29 cellular contexts compared by ENCODE assay signal in the genomic region with DNA sequence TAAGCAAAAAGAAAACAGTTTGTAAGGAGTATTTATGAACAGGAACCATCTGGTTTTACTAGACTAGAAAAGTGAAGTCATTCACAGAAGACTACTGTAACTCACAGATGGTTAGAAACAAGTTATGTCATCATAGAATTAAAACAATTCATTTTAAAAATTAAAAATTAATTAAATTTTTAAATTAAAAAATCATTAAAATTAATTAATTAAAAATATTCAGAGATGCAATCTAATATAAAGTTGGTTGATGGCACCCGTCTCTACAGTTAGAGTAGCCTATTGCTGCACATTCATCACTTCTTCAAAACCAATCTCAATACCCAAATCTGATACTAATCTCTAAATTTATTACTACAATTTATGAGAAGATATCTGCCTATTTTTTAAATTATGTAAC.
"Had no signal": no experiment of that assay in that cellular context is flagged by ENCODE, and none has a peak within 500 bp of the region (broad histone marks: within the 10 kb centered on the region; RNA-seq: fewer than 3 reads in every experiment).

No MANE protein-coding gene starts in this region.

- H3K36me3 Mint-ChIP-seq: neural progenitor cell; stimulated activated effector memory CD8-positive, alpha-beta T cell treated with anti-CD3 and anti-CD28 coated beads, Interleukin-12 subunit alpha, Interleukin-12 subunit beta, amount 100 ng/mL, for 72 hours; stimulated activated naive B cell treated with anti-CD40 and anti-IgM and Interleukin-4, amounts not matched to agents 10 μg/mL and 1 μg/mL and 100 μg/mL, for 72 hours had no signal

- H3K4me1 ChIP-seq: neural progenitor cell, parathyroid adenoma, psoas muscle, right lobe of liver, sigmoid colon, stomach, thyroid gland, tibial nerve, upper lobe of left lung, vagina had no signal

- H3K9ac ChIP-seq: neural progenitor cell, parathyroid adenoma had no signal

- H3K9me3 ChIP-seq: ovary, right lobe of liver, thoracic aorta, thyroid gland, vagina had no signal

- H3K36me3 ChIP-seq: neural progenitor cell, ovary, right lobe of liver, sigmoid colon, stomach, thoracic aorta, thyroid gland, tibial nerve, upper lobe of left lung, vagina had no signal

- FAIRE-seq: small intestine, urothelium cell line had no signal

- H3K27ac Mint-ChIP-seq: natural killer cell; nephron; neural progenitor cell; progenitor cell of endocrine pancreas; stimulated activated effector memory CD8-positive, alpha-beta T cell treated with anti-CD3 and anti-CD28 coated beads, Interleukin-12 subunit alpha, Interleukin-12 subunit beta, amount 100 ng/mL, for 72 hours; stimulated activated naive B cell treated with anti-CD40 and anti-IgM and Interleukin-4, amounts not matched to agents 10 μg/mL and 1 μg/mL and 100 μg/mL, for 72 hours; stimulated activated naive CD8-positive, alpha-beta T cell treated with anti-CD3 and anti-CD28 coated beads, Interleukin-15, Interleukin-2, amounts not matched to agents 100 ng/mL and 50 ng/mL, for 24 hours had no signal

- H3K4me3 ChIP-seq: neural progenitor cell, ovary, psoas muscle, right lobe of liver, sigmoid colon, stomach, thoracic aorta, thyroid gland, tibial nerve, upper lobe of left lung, vagina had no signal

- H3K4me3 Mint-ChIP-seq: natural killer cell; nephron; neural progenitor cell; stimulated activated effector memory CD8-positive, alpha-beta T cell treated with anti-CD3 and anti-CD28 coated beads, Interleukin-12 subunit alpha, Interleukin-12 subunit beta, amount 100 ng/mL, for 72 hours; stimulated activated naive B cell treated with anti-CD40 and anti-IgM and Interleukin-4, amounts not matched to agents 10 μg/mL and 1 μg/mL and 100 μg/mL, for 72 hours; stimulated activated naive CD8-positive, alpha-beta T cell treated with anti-CD3 and anti-CD28 coated beads, Interleukin-15, Interleukin-2, amounts not matched to agents 100 ng/mL and 50 ng/mL, for 24 hours had no signal

- DNase-seq: natural killer cell; occipital lobe; ovary; posterior cingulate gyrus; psoas muscle; right cardiac atrium; right lobe of liver; sigmoid colon; small intestine; stimulated activated CD4-positive, alpha-beta T cell treated with anti-CD3 and anti-CD28 coated beads, Interleukin-15, amount 100 ng/mL, for 24 hours; stimulated activated CD4-positive, alpha-beta T cell treated with anti-CD3 and anti-CD28 coated beads, Interleukin-2, amount 100 ng/mL, for 24 hours; stimulated activated CD4-positive, alpha-beta T cell treated with anti-CD3 and anti-CD28 coated beads, Interleukin-2, amount 100 ng/mL, for 48 hours; stimulated activated CD4-positive, alpha-beta T cell treated with anti-CD3 and anti-CD28 coated beads, Interleukin-4, amount 100 ng/mL, for 24 hours; stimulated activated naive B cell treated with anti-CD40 and anti-IgM and Interleukin-4, amounts not matched to agents 10 μg/mL and 1 μg/mL and 100 μg/mL, for 72 hours; stimulated activated naive CD4-positive, alpha-beta T cell treated with Interleukin-2 at 50 U/mL for 16 hours; stomach; thyroid gland; trophoblast cell; upper lobe of left lung had no signal

- ATAC-seq: natural killer cell; psoas muscle; right cardiac atrium; right lobe of liver; stimulated activated effector memory CD8-positive, alpha-beta T cell treated with anti-CD3 and anti-CD28 coated beads, Interleukin-12 subunit alpha, Interleukin-12 subunit beta, amount 100 ng/mL, for 72 hours; stimulated activated naive B cell treated with anti-CD40 and anti-IgM and Interleukin-4, amounts not matched to agents 10 μg/mL and 1 μg/mL and 100 μg/mL, for 72 hours had no signal

- H3K27ac ChIP-seq: neural progenitor cell, ovary, parathyroid adenoma, psoas muscle, right lobe of liver, sigmoid colon, stomach, thoracic aorta, thyroid gland, tibial nerve, upper lobe of left lung, vagina had no signal

- H3K4me1 Mint-ChIP-seq: natural killer cell; nephron; neural progenitor cell; stimulated activated effector memory CD8-positive, alpha-beta T cell treated with anti-CD3 and anti-CD28 coated beads, Interleukin-12 subunit alpha, Interleukin-12 subunit beta, amount 100 ng/mL, for 72 hours; stimulated activated naive B cell treated with anti-CD40 and anti-IgM and Interleukin-4, amounts not matched to agents 10 μg/mL and 1 μg/mL and 100 μg/mL, for 72 hours had no signal

- H3K27me3 Mint-ChIP-seq: progenitor cell of endocrine pancreas; stimulated activated naive B cell treated with anti-CD40 and anti-IgM and Interleukin-4, amounts not matched to agents 10 μg/mL and 1 μg/mL and 100 μg/mL, for 72 hours; stimulated activated naive CD8-positive, alpha-beta T cell treated with anti-CD3 and anti-CD28 coated beads, Interleukin-15, Interleukin-2, amounts not matched to agents 100 ng/mL and 50 ng/mL, for 24 hours had no signal

- H3K27me3 ChIP-seq: neural progenitor cell, ovary, right lobe of liver, sigmoid colon, stomach, thyroid gland, tibial nerve, upper lobe of left lung, vagina had no signal
